17 cellular contexts compared by ENCODE assay signal in genomic region chr1:184425449-184426277, GRCh38. TPM values are rescaled to one million over a fixed set of nuclear protein-coding genes. Genes with fewer than 3 reads are reported as not detected.
DNase-seq lines count a peak whose midpoint lies in the region; ATAC-seq and TF ChIP-seq lines count a peak whose summit lies in the region.
"Had no signal": no experiment of that assay in that cellular context is flagged by ENCODE, and none has a peak within 500 bp of the region (broad histone marks: within the 10 kb centered on the region; RNA-seq: fewer than 3 reads in every experiment).

No MANE protein-coding gene starts in this region.

- H3K9me3 ChIP-seq in trophoblast cell (ENCODE audit: insufficient read depth, low read depth, low read length): no peaks in the 10 kb centered on the region
- H3K9me3 ChIP-seq: SJCRH30 had no signal

- H4K91ac ChIP-seq in trophoblast cell (ENCODE audit: low read depth, low read length): peak overlapping the region; percentile 39

- H3K23ac ChIP-seq in trophoblast cell (ENCODE audit: low read length): no peak overlapping the region

- ATAC-seq in esophagus mucosa (peak; percentile 51), GM19452 (IDR thresholded peaks at IDR 0.05; ENCODE audit: unreplicated experiment) (no peak), GM19455 (IDR thresholded peaks at IDR 0.05; ENCODE audit: unreplicated experiment) (no peak)

- peak overlapping the region; percentile 32 for H2BK12ac ChIP-seq in trophoblast cell (ENCODE audit: low read length)

- no peak overlapping the region for H3K14ac ChIP-seq in trophoblast cell (ENCODE audit: low read length)

- no peak overlapping the region for H2BK5ac ChIP-seq in trophoblast cell (ENCODE audit: low read depth, low read length, poor library complexity)

- WGBS in trophoblast cell (ENCODE audit: extremely low coverage, insufficient coverage, insufficient read length): no CpG with 5 or more reads among the region's 7 CpGs

- no peak overlapping the region for H2BK120ac ChIP-seq in trophoblast cell (ENCODE audit: insufficient read depth, low read length, poor library complexity)

- H3K4me2 ChIP-seq in trophoblast cell (ENCODE audit: low read length): no peak overlapping the region

- H3K27ac ChIP-seq in 22Rv1 (peak overlapping the region; percentile 92), trophoblast cell (ENCODE audit: low read depth, low read length) (no peak overlapping the region)
- H3K27ac ChIP-seq: SJCRH30 had no signal

- DNase-seq in LoVo (ENCODE audit: low spot score): peak; percentile 91
- no peak for DNase-seq in trophoblast cell
- DNase-seq in NCI-H82 (lab: John Stamatoyannopoulos, UW): no peak
- DNase-seq in NOMO-1 (lab: John Stamatoyannopoulos, UW; ENCODE audit: unreplicated experiment in 2 of 2): no peak
- DNase-seq: activated CD4-positive, alpha-beta T cell treated with anti-CD3 and anti-CD28 coated beads for 4 hours; activated CD8-positive, alpha-beta memory T cell treated with anti-CD3 and anti-CD28 coated beads, Interleukin-2, amount 50 U/mL, for 48 hours; activated gamma-delta T cell; amygdala; CD4-positive, alpha-beta memory T cell; naive B cell; NCI-H187; NCI-H446 treated with DMSO at 0.1 percent for 48 hours; SJCRH30 had no signal

- peak; percentile 24 for TF ChIP-seq CTCF in 22Rv1 (IDR thresholded peaks at IDR 0.05)

- H3K79me2 ChIP-seq in trophoblast cell (ENCODE audit: control insufficient read depth, insufficient read depth, low read length, poor library complexity): peaks cover 3% of the 10 kb centered on the region

- peaks cover 13% of the 10 kb centered on the region for H3K79me1 ChIP-seq in trophoblast cell (ENCODE audit: low read length)

- H2AK5ac ChIP-seq in trophoblast cell (ENCODE audit: low read length): no peak overlapping the region

- H4K8ac ChIP-seq in trophoblast cell (ENCODE audit: low read depth, low read length): peak overlapping the region; percentile 57

- H3K27me3 ChIP-seq in trophoblast cell (ENCODE audit: insufficient read depth, low read length): no peaks in the 10 kb centered on the region
- H3K27me3 ChIP-seq: SJCRH30 had no signal

- H3K18ac ChIP-seq in trophoblast cell (ENCODE audit: low read length): peak overlapping the region; percentile 8

- H2AFZ ChIP-seq in trophoblast cell (ENCODE audit: insufficient read depth, low read length, poor library complexity): no peak overlapping the region

- H4K12ac ChIP-seq in trophoblast cell (ENCODE audit: low read depth, low read length): no peak overlapping the region

- no peak overlapping the region for H3K4me3 ChIP-seq in trophoblast cell (ENCODE audit: low read depth, low read length)
- H3K4me3 ChIP-seq: SJCRH30 had no signal

- H3K9ac ChIP-seq in trophoblast cell (ENCODE audit: low read length): no peak overlapping the region

- no peaks in the 10 kb centered on the region for H3K36me3 ChIP-seq in trophoblast cell (ENCODE audit: control insufficient read depth in 1 of 2, insufficient read depth in 2 of 2, low read length in 2 of 2)
- H3K36me3 ChIP-seq: SJCRH30 had no signal

- peaks cover 5 to 10% of the 10 kb centered on the region in 2 experiments for H3K4me1 ChIP-seq in trophoblast cell (ENCODE audit: control insufficient read depth in 1 of 2, insufficient read depth in 2 of 2, low read length in 2 of 2)
- H3K4me1 ChIP-seq: SJCRH30 had no signal

- peak overlapping the region; percentile 39 for H3K4ac ChIP-seq in trophoblast cell (ENCODE audit: low read depth, low read length)

RNA-seq across cellular contexts. Expression of gene C1orf21, which starts 38.8 kb away (rescaled TPM):
- total RNA-seq in esophagus mucosa: 44.1 TPM
- 141 and 144 TPM in 2 replicates for polyA plus RNA-seq in trophoblast cell (2013)
